In genomic region chr2:240249423-240250149, GRCh38 we compare ENCODE assay signal across 14 cellular contexts.
A peak's percentile ranks its signal among the peaks of the same experiment; 100 is the strongest.
DNase-seq lines count a peak whose midpoint lies in the region; ATAC-seq, FAIRE-seq and TF ChIP-seq lines count a peak whose summit lies in the region.
"Had no signal": no experiment of that assay in that cellular context is flagged by ENCODE, and none has a peak within 500 bp of the region (broad histone marks: within the 10 kb centered on the region; RNA-seq: fewer than 3 reads in every experiment).

No MANE protein-coding gene starts in this region.

- H4K12ac ChIP-seq in trophoblast cell (ENCODE audit: low read depth, low read length) = no peak overlapping the region

- FAIRE-seq in A549 (lab: Jason Lieb, UNC) (no peak), HTR-8/SVneo (lab: Jason Lieb, UNC) (peak; percentile 33)

- H3K4me1 ChIP-seq in A549 = peaks cover 25% of the 10 kb centered on the region
- peaks cover 43% of the 10 kb centered on the region for H3K4me1 ChIP-seq in left ventricle myocardium inferior
- H3K4me1 ChIP-seq in trophoblast cell (ENCODE audit: control insufficient read depth in 1 of 2, insufficient read depth in 2 of 2, low read length in 2 of 2) = peaks cover 33 to 34% of the 10 kb centered on the region in 2 experiments

- no peak for DNase-seq in A549 (ENCODE audit: low read depth in 1 of 2, low spot score in 1 of 2)
- no peak for DNase-seq in HTR-8/SVneo (ENCODE audit: insufficient read length, low spot score)
- DNase-seq in left ventricle myocardium inferior = no peak
- peak; percentile 96 for DNase-seq in trophoblast cell
- no peak for DNase-seq in HT-29 (ENCODE audit: low spot score)
- DNase-seq in DMS153 (lab: John Stamatoyannopoulos, UW) = no peak
- DNase-seq in NCI-H510A treated with DMSO at 0.1 percent for 48 hours (lab: John Stamatoyannopoulos, UW) = no peak
- DNase-seq: activated CD4-positive, alpha-beta T cell treated with anti-CD3 and anti-CD28 coated beads, Interleukin-2, amount 50 U/mL, for 48 hours; kidney glomerular epithelial cell; NCI-H1048; NCI-H774 had no signal

- H3K27me3 ChIP-seq in left ventricle myocardium inferior (ENCODE audit: low read depth) = no peaks in the 10 kb centered on the region
- no peaks in the 10 kb centered on the region for H3K27me3 ChIP-seq in trophoblast cell (ENCODE audit: insufficient read depth, low read length)

- CTCF ChIA-PET in A549 (lab: Yijun Ruan, JAX) = interaction anchor here (0.6 to 2.9 kb wide), 4 partner anchors 17 to 317 kb away, joined by 3 to 12 read pairs (median 3); no protein-coding TSS in a partner anchor

- H2AK5ac ChIP-seq in trophoblast cell (ENCODE audit: low read length) = no peak overlapping the region

- no peak overlapping the region for H3K23ac ChIP-seq in trophoblast cell (ENCODE audit: low read length)

- TF ChIP-seq POLR2A in A549 (IDR thresholded peaks at IDR 0.05; ENCODE audit: low read length) = no peak

- ATAC-seq in A549 (no peak), HG03460 (IDR thresholded peaks at IDR 0.05; ENCODE audit: unreplicated experiment) (no peak)
- ATAC-seq: T-cell had no signal

- TF ChIP-seq CTCF in A549 (IDR thresholded peaks at IDR 0.05) (no peak), left ventricle myocardium inferior (IDR thresholded peaks at IDR 0.05; ENCODE audit: borderline replicate concordance) (no peak)

- peaks cover 31% of the 10 kb centered on the region for H3K79me1 ChIP-seq in trophoblast cell (ENCODE audit: low read length)

- H2BK5ac ChIP-seq in trophoblast cell (ENCODE audit: low read depth, low read length, poor library complexity) = peak overlapping the region; percentile 7

- H3K18ac ChIP-seq in trophoblast cell (ENCODE audit: low read length) = no peak overlapping the region

- H2BK120ac ChIP-seq in trophoblast cell (ENCODE audit: insufficient read depth, low read length, poor library complexity) = peak overlapping the region; percentile 60

- no peak for TF ChIP-seq EP300 in A549 (IDR thresholded peaks at IDR 0.05)

- peak overlapping the region; percentile 53 for H4K91ac ChIP-seq in trophoblast cell (ENCODE audit: low read depth, low read length)

- no peak overlapping the region for H3K4ac ChIP-seq in trophoblast cell (ENCODE audit: low read depth, low read length)

- POLR2A ChIA-PET in A549 (lab: Yijun Ruan, JAX) = no interaction called here

- no peak overlapping the region for H3K4me2 ChIP-seq in A549
- peak overlapping the region; percentile 14 for H3K4me2 ChIP-seq in trophoblast cell (ENCODE audit: low read length)

- no peaks in the 10 kb centered on the region for H3K36me3 ChIP-seq in left ventricle myocardium inferior
- H3K36me3 ChIP-seq in trophoblast cell (ENCODE audit: control insufficient read depth in 1 of 2, insufficient read depth in 2 of 2, low read length in 2 of 2) = no peaks in the 10 kb centered on the region

- H3K14ac ChIP-seq in trophoblast cell (ENCODE audit: low read length) = peak overlapping the region; percentile 6

- no peak overlapping the region for H3K9ac ChIP-seq in trophoblast cell (ENCODE audit: low read length)

- 94% methylated on average over 21 of the region's 21 CpGs for WGBS in A549 (ENCODE audit: missing lambda C conversion rate)
- WGBS in trophoblast cell (ENCODE audit: extremely low coverage, insufficient coverage, insufficient read length) = no CpG with 5 or more reads among the region's 21 CpGs

- intact Hi-C loops in left ventricle myocardium inferior (cut with micrococcal nuclease) = no loop called here

- no peak overlapping the region for H4K8ac ChIP-seq in trophoblast cell (ENCODE audit: low read depth, low read length)

- no peak for TF ChIP-seq RAD21 in A549 (conservative IDR thresholded peaks at IDR 0.05 in 1 of 2, IDR thresholded peaks at IDR 0.05 in 1 of 2)

- H3K4me3 ChIP-seq in A549 (no peak overlapping the region), left ventricle myocardium inferior (no peak overlapping the region), trophoblast cell (ENCODE audit: low read depth, low read length) (no peak overlapping the region)

- no peak overlapping the region for H2BK12ac ChIP-seq in trophoblast cell (ENCODE audit: low read length)

- peaks cover 2% of the 10 kb centered on the region for H3K79me2 ChIP-seq in trophoblast cell (ENCODE audit: control insufficient read depth, insufficient read depth, low read length, poor library complexity)

- H2AFZ ChIP-seq in trophoblast cell (ENCODE audit: insufficient read depth, low read length, poor library complexity) = no peak overlapping the region

- H3K27ac ChIP-seq in A549 (peak overlapping the region; percentile 94 to 98; a peak in 4 of 6 replicates), left ventricle myocardium inferior (replicated peaks) (peak overlapping the region; percentile 92), trophoblast cell (ENCODE audit: low read depth, low read length) (peak overlapping the region; percentile 22)
- H3K27ac ChIP-seq: HL-60 had no signal

- H3K9me3 ChIP-seq in A549 (no peaks in the 10 kb centered on the region), left ventricle myocardium inferior (replicated peaks) (no peaks in the 10 kb centered on the region), trophoblast cell (ENCODE audit: insufficient read depth, low read depth, low read length) (peaks cover under 1% of the 10 kb centered on the region)

TF ChIP-seq in A549, 52 proteins besides CTCF, POLR2A, EP300 and RAD21 (continues in another document):
- TF ChIP-seq CHD2 (IDR thresholded peaks at IDR 0.05; ENCODE audit: low read length, partially characterized antibody) (no peak), MAZ (IDR thresholded peaks at IDR 0.05; ENCODE audit: borderline replicate concordance, low read depth, low read length) (no peak), BCL3 (IDR thresholded peaks at IDR 0.05) (no peak), KDM1A (IDR thresholded peaks at IDR 0.05; ENCODE audit: low read depth) (no peak), HES2 (IDR thresholded peaks at IDR 0.05) (no peak), ESRRA (IDR thresholded peaks at IDR 0.05; ENCODE audit: borderline replicate concordance, low read length) (no peak), HOXA7 (CRISPR knock-in tag; IDR thresholded peaks at IDR 0.05) (no peak), NPAS2 (CRISPR knock-in tag; IDR thresholded peaks at IDR 0.05; ENCODE audit: borderline replicate concordance) (no peak), HOXB13 (CRISPR knock-in tag; IDR thresholded peaks at IDR 0.05; ENCODE audit: low read depth) (no peak), JUN (IDR thresholded peaks at IDR 0.05) (no peak), TFCP2L1 (CRISPR knock-in tag; IDR thresholded peaks at IDR 0.05) (no peak), PBX3 (IDR thresholded peaks at IDR 0.05) (no peak), JUNB (IDR thresholded peaks at IDR 0.05) (no peak), HMGXB4 (CRISPR knock-in tag; IDR thresholded peaks at IDR 0.05; ENCODE audit: borderline replicate concordance) (no peak), CBX8 (IDR thresholded peaks at IDR 0.05) (no peak), CBX2 (IDR thresholded peaks at IDR 0.05; ENCODE audit: borderline replicate concordance, low read depth) (no peak), HOXB5 (CRISPR knock-in tag; IDR thresholded peaks at IDR 0.05) (no peak), FOXS1 (CRISPR knock-in tag; IDR thresholded peaks at IDR 0.05) (no peak), PHF8 (IDR thresholded peaks at IDR 0.05; ENCODE audit: borderline replicate concordance, low read depth) (no peak)

Comparison
In these comparisons a context has a peak if more than half of its experiments do, and no peak if none do; other contexts are left out.
1. DNase-seq: peak in trophoblast cell (2 of 2); none in A549 (0 of 2), HTR-8/SVneo (single experiment), left ventricle myocardium inferior (single experiment), HT-29 (single experiment), DMS153 (single experiment) and NCI-H510A treated with DMSO at 0.1 percent for 48 hours (single experiment).
2. H3K27ac ChIP-seq: peak in every context shown above with its lines; median percentile 96 in A549; 92 in left ventricle myocardium inferior; 22 in trophoblast cell.